ENCODE assay signal across 28 cellular contexts in genomic region chrX:44175455-44175854, GRCh38.
A peak's percentile ranks its signal among the peaks of the same experiment; 100 is the strongest.
DNase-seq lines count a peak whose midpoint lies in the region; TF ChIP-seq lines count a peak whose summit lies in the region.
"Had no signal": no experiment of that assay in that cellular context is flagged by ENCODE, and none has a peak within 500 bp of the region (broad histone marks: within the 10 kb centered on the region; RNA-seq: fewer than 3 reads in every experiment).

No MANE protein-coding gene starts in this region.

- DNase-seq in Calu3: no peak
- DNase-seq: 8988T; ACHN; AML-193; BE2C; C1 segment of cervical spinal cord; Caco-2; CD4-positive, alpha-beta memory T cell; CD4-positive, alpha-beta T cell; CD4-positive, CD25-positive, alpha-beta regulatory T cell; CD8-positive, alpha-beta memory T cell; CD8-positive, alpha-beta T cell; COR-L47; DMS 273 treated with DMSO at 0.1 percent for 48 hours; DMS153; DMS53; DMS79; DMS79 treated with DMSO at 0.1 percent for 48 hours; DND-41; EL had no signal

- peaks cover 8% of the 10 kb centered on the region for H3K4me1 Mint-ChIP-seq in Calu3 (ENCODE audit: low read depth, unreplicated experiment)
- H3K4me1 Mint-ChIP-seq: B cell; CD14-positive monocyte; CD4-positive, alpha-beta memory T cell; CD4-positive, CD25-positive, alpha-beta regulatory T cell; CD8-positive, alpha-beta memory T cell had no signal

- H3K9me3 ChIP-seq in HEK293 (ENCODE audit: control insufficient read depth, insufficient read depth, low read depth, low read length): no peaks in the 10 kb centered on the region
- H3K9me3 ChIP-seq: A549, BE2C, Caco-2 had no signal

- no peak overlapping the region for H3K27ac ChIP-seq in HEK293 (ENCODE audit: extremely low read depth, low read depth, low read length)
- H3K27ac ChIP-seq: 22Rv1; A549; BLaER1; BLaER1 treated with 17β-estradiol and CSF1 and Interleukin-3, amounts not matched to agents 10 nM and 100 nM; C4-2B had no signal

- CTCF ChIA-PET in HEK293 (lab: Yijun Ruan, JAX): interaction anchor here (0.6 kb wide), 1 partner anchor 587 kb away, joined by 3 read pairs; no protein-coding TSS in a partner anchor
- CTCF ChIA-PET in Calu3 (lab: Charles Lee): no interaction called here

- no peaks in the 10 kb centered on the region for H3K4me1 ChIP-seq in HEK293 (ENCODE audit: control insufficient read depth, insufficient read depth, low read length)
- H3K4me1 ChIP-seq: A549; BLaER1; BLaER1 treated with 17β-estradiol and CSF1 and Interleukin-3, amounts not matched to agents 10 nM and 100 nM; Caco-2 had no signal

- no peaks in the 10 kb centered on the region for H3K36me3 ChIP-seq in HEK293 (ENCODE audit: control insufficient read depth in 2 of 2, insufficient read depth in 1 of 2, low read length in 2 of 2)
- H3K36me3 ChIP-seq: BE2C; BLaER1; BLaER1 treated with 17β-estradiol and CSF1 and Interleukin-3, amounts not matched to agents 10 nM and 100 nM had no signal

- H3K4me3 ChIP-seq in HEK293 (ENCODE audit: low read depth, low read length): no peak overlapping the region
- H3K4me3 ChIP-seq: A549; BLaER1; BLaER1 treated with 17β-estradiol and CSF1 and Interleukin-3, amounts not matched to agents 10 nM and 100 nM had no signal

- no peak for TF ChIP-seq CTCF in HEK293 (tag by site-specific recombination; IDR thresholded peaks at IDR 0.05)
- TF ChIP-seq CTCF in Calu3 (IDR thresholded peaks at IDR 0.05; ENCODE audit: unreplicated experiment): no peak

- H3K4me3 Mint-ChIP-seq in Calu3 (ENCODE audit: low read depth, unreplicated experiment): no peak overlapping the region
- H3K4me3 Mint-ChIP-seq: B cell; CD14-positive monocyte; CD4-positive, alpha-beta memory T cell; CD4-positive, alpha-beta T cell; CD4-positive, CD25-positive, alpha-beta regulatory T cell; CD8-positive, alpha-beta memory T cell; CD8-positive, alpha-beta T cell had no signal

- H3K27ac Mint-ChIP-seq in Calu3 (ENCODE audit: unreplicated experiment): no peak overlapping the region
- H3K27ac Mint-ChIP-seq: B cell; CD14-positive monocyte; CD4-positive, alpha-beta memory T cell; CD4-positive, alpha-beta T cell; CD4-positive, CD25-positive, alpha-beta regulatory T cell; CD8-positive, alpha-beta T cell had no signal

- no peaks in the 10 kb centered on the region for H3K27me3 Mint-ChIP-seq in Calu3 (ENCODE audit: unreplicated experiment)
- H3K27me3 Mint-ChIP-seq: B cell; CD4-positive, alpha-beta memory T cell; CD4-positive, alpha-beta T cell had no signal

- peaks cover 5% of the 10 kb centered on the region for H3K9me3 Mint-ChIP-seq in Calu3 (ENCODE audit: low read depth, unreplicated experiment)

- no TSS peak for BruUV-seq in Calu3 (replicated peaks; lab: Mats Ljungman, UMichigan)

- intact Hi-C loops in Calu3 (cut with micrococcal nuclease; ENCODE audit: unreplicated experiment): loop anchor here (10.0 kb wide), 1 partner anchor 201 kb away; the partner anchor contains the start of gene NDP

- H3K36me3 Mint-ChIP-seq in Calu3 (ENCODE audit: insufficient read depth, unreplicated experiment): no peaks in the 10 kb centered on the region
- H3K36me3 Mint-ChIP-seq: CD14-positive monocyte; CD4-positive, CD25-positive, alpha-beta regulatory T cell had no signal

- POLR2A ChIA-PET in HEK293 (lab: Yijun Ruan, JAX): no interaction called here

TF ChIP-seq in HEK293, 187 proteins besides CTCF, POLR2A, EP300 and RAD21:
- no peak for TF ChIP-seq ZNF274 (IDR thresholded peaks at IDR 0.05; ENCODE audit: low read length)
- no peak for TF ChIP-seq ZNF274 (tag by site-specific recombination; IDR thresholded peaks at IDR 0.05; ENCODE audit: borderline replicate concordance)
- peak; percentile 54 for TF ChIP-seq SETDB1 (IDR thresholded peaks at IDR 0.05; ENCODE audit: insufficient read length, low read length)
- peak; percentile 78 for TF ChIP-seq ZNF26 (tag by site-specific recombination; IDR thresholded peaks at IDR 0.05)
